ENCODE assay signal across 16 cellular contexts in genomic region chr9:93960971-93961841, GRCh38.
A peak's percentile ranks its signal among the peaks of the same experiment; 100 is the strongest.
DNase-seq lines count a peak whose midpoint lies in the region; ATAC-seq and TF ChIP-seq lines count a peak whose summit lies in the region.
"Had no signal": no experiment of that assay in that cellular context is flagged by ENCODE, and none has a peak within 500 bp of the region (broad histone marks: within the 10 kb centered on the region; RNA-seq: fewer than 3 reads in every experiment).

No MANE protein-coding gene starts in this region.

- no peak for ATAC-seq in effector memory CD8-positive, alpha-beta T cell (replicated peaks)
- ATAC-seq in stimulated activated effector memory CD8-positive, alpha-beta T cell treated with anti-CD3 and anti-CD28 coated beads, Interleukin-12 subunit alpha, Interleukin-12 subunit beta, amount 100 ng/mL, for 72 hours = no peak
- ATAC-seq in GM18520 (IDR thresholded peaks at IDR 0.05; ENCODE audit: unreplicated experiment) = no peak
- ATAC-seq: gastroesophageal sphincter had no signal

- H2AFZ ChIP-seq in Loucy (ENCODE audit: low read length) = 0 out of 2 replicates have a peak overlapping the region, but pooled peaks have one; percentile 26
- H2AFZ ChIP-seq: GM23248, neural progenitor cell had no signal

- H3K9me2 ChIP-seq in Loucy (replicated peaks; ENCODE audit: low read depth, low read length) = no peaks in the 10 kb centered on the region

- H3K4me2 ChIP-seq in Loucy (ENCODE audit: low read depth, low read length, poor library complexity, severe bottlenecking) = no peak overlapping the region

- no peaks in the 10 kb centered on the region for H3K36me3 Mint-ChIP-seq in effector memory CD8-positive, alpha-beta T cell (ENCODE audit: insufficient read depth)
- no peaks in the 10 kb centered on the region for H3K36me3 Mint-ChIP-seq in stimulated activated effector memory CD8-positive, alpha-beta T cell treated with anti-CD3 and anti-CD28 coated beads, Interleukin-12 subunit alpha, Interleukin-12 subunit beta, amount 100 ng/mL, for 72 hours
- H3K36me3 Mint-ChIP-seq: neural progenitor cell had no signal

- H3K9me3 Mint-ChIP-seq in effector memory CD8-positive, alpha-beta T cell = no peaks in the 10 kb centered on the region
- no peaks in the 10 kb centered on the region for H3K9me3 Mint-ChIP-seq in stimulated activated effector memory CD8-positive, alpha-beta T cell treated with anti-CD3 and anti-CD28 coated beads, Interleukin-12 subunit alpha, Interleukin-12 subunit beta, amount 100 ng/mL, for 72 hours
- H3K9me3 Mint-ChIP-seq: neural progenitor cell had no signal

- H3K79me2 ChIP-seq in Loucy (ENCODE audit: insufficient read depth, low read length) = no peaks in the 10 kb centered on the region

- H3K4me1 Mint-ChIP-seq in effector memory CD8-positive, alpha-beta T cell (ENCODE audit: low read depth in 2 of 2) = peaks cover 19 to 22% of the 10 kb centered on the region in 2 donors
- H3K4me1 Mint-ChIP-seq in stimulated activated effector memory CD8-positive, alpha-beta T cell treated with anti-CD3 and anti-CD28 coated beads, Interleukin-12 subunit alpha, Interleukin-12 subunit beta, amount 100 ng/mL, for 72 hours = peaks cover 38% of the 10 kb centered on the region

- no peak overlapping the region for H3K27ac Mint-ChIP-seq in effector memory CD8-positive, alpha-beta T cell
- no peak overlapping the region for H3K27ac Mint-ChIP-seq in stimulated activated effector memory CD8-positive, alpha-beta T cell treated with anti-CD3 and anti-CD28 coated beads, Interleukin-12 subunit alpha, Interleukin-12 subunit beta, amount 100 ng/mL, for 72 hours
- H3K27ac Mint-ChIP-seq: neural progenitor cell had no signal

- no peaks in the 10 kb centered on the region for H4K20me1 ChIP-seq in Loucy (ENCODE audit: insufficient read depth, low read length, poor library complexity, severe bottlenecking)

- peak; percentile 52 for DNase-seq in activated CD8-positive, alpha-beta memory T cell treated with anti-CD3 and anti-CD28 coated beads, Interleukin-2, amount 50 U/mL, for 48 hours
- DNase-seq in activated CD8-positive, alpha-beta memory T cell treated with anti-CD3 and anti-CD28 coated beads, Interleukin-2, amount 50 U/mL, for 4 hours = no peak
- DNase-seq in effector memory CD8-positive, alpha-beta T cell = no peak
- no peak for DNase-seq in stimulated activated effector memory CD8-positive, alpha-beta T cell treated with anti-CD3 and anti-CD28 coated beads, Interleukin-12 subunit alpha, Interleukin-12 subunit beta, amount 100 ng/mL, for 72 hours (ENCODE audit: low spot score in 2 of 2)
- DNase-seq in UCSD-AML1 (lab: John Stamatoyannopoulos, UW; ENCODE audit: unreplicated experiment) (no peak), amygdala (lab: John Stamatoyannopoulos, UW) (no peak)
- DNase-seq: DND-41; NCI-H2171 treated with DMSO at 0.1 percent for 48 hours; stimulated activated CD4-positive, alpha-beta T cell treated with anti-CD3 and anti-CD28 coated beads, Interleukin-1b, Interleukin-23, amount 100 ng/mL, for 48 hours; uterus had no signal

- no peak for TF ChIP-seq CTCF in Loucy (conservative IDR thresholded peaks at IDR 0.05; ENCODE audit: low read length)

- H3F3A ChIP-seq in Loucy (ENCODE audit: low read depth) = no peaks in the 10 kb centered on the region

- H3K27me3 Mint-ChIP-seq in effector memory CD8-positive, alpha-beta T cell = peaks cover 74 to 91% of the 10 kb centered on the region in 2 donors

- H3K9me3 ChIP-seq in Loucy (ENCODE audit: insufficient read depth, low read depth, low read length) = peaks cover 3% of the 10 kb centered on the region; the same call in 1 of the 2 replicates
- H3K9me3 ChIP-seq: gastroesophageal sphincter, uterus had no signal

- H3K27me3 ChIP-seq in Loucy (ENCODE audit: insufficient read depth, low read length, poor library complexity, severe bottlenecking) = no peaks in the 10 kb centered on the region

- H3K4me3 ChIP-seq in Loucy (ENCODE audit: low read length, poor library complexity, severe bottlenecking) = no peak overlapping the region
- H3K4me3 ChIP-seq: GM23248, lung, neural progenitor cell, uterus had no signal

- peak overlapping the region; percentile 54 to 66 for H3K4me3 Mint-ChIP-seq in effector memory CD8-positive, alpha-beta T cell
- peak overlapping the region; percentile 69 for H3K4me3 Mint-ChIP-seq in stimulated activated effector memory CD8-positive, alpha-beta T cell treated with anti-CD3 and anti-CD28 coated beads, Interleukin-12 subunit alpha, Interleukin-12 subunit beta, amount 100 ng/mL, for 72 hours
- H3K4me3 Mint-ChIP-seq: neural progenitor cell had no signal

- H3K4me1 ChIP-seq in Loucy (ENCODE audit: insufficient read depth, low read length, poor library complexity, severe bottlenecking) = no peaks in the 10 kb centered on the region

- no peaks in the 10 kb centered on the region for H3K36me3 ChIP-seq in Loucy (ENCODE audit: insufficient read depth, low read length)
- H3K36me3 ChIP-seq: gastroesophageal sphincter, neural progenitor cell, uterus had no signal

- H3K9ac ChIP-seq in Loucy (ENCODE audit: low read depth, low read length, poor library complexity, severe bottlenecking) = no peak overlapping the region
- H3K9ac ChIP-seq: GM23248, neural progenitor cell had no signal
